ENCODE assay signal across 8 cellular contexts in the genomic region with DNA sequence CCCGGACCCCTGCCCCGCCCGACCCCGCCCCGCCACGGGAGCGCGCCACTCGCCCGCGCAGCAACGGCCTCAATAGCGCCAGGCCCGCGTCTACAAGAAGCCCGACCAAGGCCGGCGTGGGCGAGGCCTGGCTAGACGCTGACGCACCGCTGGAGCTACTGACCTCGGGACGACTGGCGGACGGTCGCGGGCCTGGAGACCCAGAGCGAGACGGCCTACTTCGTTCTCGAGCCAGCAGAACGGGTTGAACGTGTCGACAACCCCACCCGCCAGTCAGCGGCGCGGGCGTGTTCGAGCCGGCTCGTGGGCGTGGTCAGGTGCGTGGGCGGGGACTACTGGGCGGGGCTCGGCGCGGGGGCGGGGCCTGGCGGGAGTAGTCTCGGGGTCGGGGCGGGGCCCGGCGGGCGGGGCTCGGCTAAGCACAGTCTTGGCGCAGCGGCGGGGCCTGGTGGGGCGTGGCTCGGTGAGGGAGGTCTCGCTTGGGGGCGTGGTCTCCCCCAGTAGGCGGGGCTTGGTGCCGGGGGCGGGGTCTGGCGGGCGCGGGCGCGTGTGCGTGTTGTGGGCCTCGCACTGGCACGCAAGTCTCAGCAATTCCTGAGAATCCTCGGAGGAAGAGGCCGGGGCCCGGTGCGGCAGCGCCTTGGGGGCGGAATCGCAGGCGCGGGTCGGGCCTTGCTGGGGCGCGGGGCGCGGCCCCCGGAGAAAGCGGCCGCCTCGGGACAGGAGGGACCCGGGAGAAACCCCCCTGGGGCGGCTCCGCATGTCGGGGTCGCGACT. TPM values are rescaled to one million over a fixed set of nuclear protein-coding genes. Genes with fewer than 3 reads are reported as not detected.
DNase-seq lines count a peak whose midpoint lies in the region; ATAC-seq and TF ChIP-seq lines count a peak whose summit lies in the region.

A gene (minus strand): TSS at position 293 of the 777 bp plus-strand sequence. CDS start 5,080 bp downstream, outside the sequence.

- no TSS peak for BruUV-seq in PC-9 (replicated peaks; lab: Mats Ljungman, UMichigan)

- POLR2A ChIA-PET in PC-9 (lab: Charles Lee; ENCODE audit: unreplicated experiment) = interaction anchor here (0.6 to 1.0 kb wide), 4 partner anchors 38 to 219 kb away, joined by 3 to 10 read pairs (median 5); no protein-coding TSS in a partner anchor

- intact Hi-C loops in PC-9 (cut with micrococcal nuclease; ENCODE audit: unreplicated experiment) = loop anchor here (1.0 to 2.0 kb wide), 2 partner anchors 30 to 57 kb away; a partner anchor contains a TSS

- peaks cover 4% of the 10 kb centered on the region for H3F3A ChIP-seq in PC-9 (ENCODE audit: insufficient read depth, low read depth)

- no peaks in the 10 kb centered on the region for H3K9me3 Mint-ChIP-seq in activated T-cell treated with anti-CD3 and anti-CD28 coated beads, Interleukin-2, amount 50 U/mL, for 4 hours

- CTCF ChIA-PET in PC-9 (lab: Charles Lee) = no interaction called here

- H3K27me3 ChIP-seq in PC-9 (ENCODE audit: insufficient read depth, low read depth) (no peaks in the 10 kb centered on the region), esophagus (ENCODE audit: control insufficient read depth in 1 of 2, insufficient read depth in 2 of 2, low read length in 2 of 2) (no peaks in the 10 kb centered on the region), muscle layer of duodenum (ENCODE audit: low read depth, low read length) (no peaks in the 10 kb centered on the region)

- peak within 1 kb of the TSS; percentile 85 for H3K4me2 ChIP-seq in PC-9

- no peaks in the 10 kb centered on the region for H3K36me3 ChIP-seq in PC-9 (ENCODE audit: low read depth)
- H3K36me3 ChIP-seq in esophagus (ENCODE audit: control insufficient read depth in 2 of 2, insufficient read depth in 2 of 2, low read length in 1 of 2) = peaks cover 0 to 3% of the 10 kb centered on the region in 2 donors
- H3K36me3 ChIP-seq in muscle layer of duodenum (ENCODE audit: control insufficient read depth in 1 of 2, insufficient read depth in 2 of 2, low read length in 2 of 2) = peaks cover 4 to 12% of the 10 kb centered on the region in 2 donors

- H3K4me3 Mint-ChIP-seq in activated T-cell treated with anti-CD3 and anti-CD28 coated beads, Interleukin-2, amount 50 U/mL, for 4 hours = peak within 1 kb of the TSS; percentile 94

- in situ Hi-C loops in KBM-7 (cut with MboI; ENCODE audit: low pct_unique_long_range_greater_than_20kb, low sequenced_read_pairs) = no loop called here

- peak within 1 kb of the TSS; percentile 100 for H3K4me3 ChIP-seq in PC-9
- peak within 1 kb of the TSS; percentile 70 to 85 for H3K4me3 ChIP-seq in esophagus (ENCODE audit: low read depth in 1 of 2, low read length in 2 of 2)
- H3K4me3 ChIP-seq in muscle layer of duodenum (ENCODE audit: low read depth in 1 of 2, low read length in 2 of 2) = peak within 1 kb of the TSS; percentile 82 to 83

- H3K9me2 ChIP-seq in PC-9 (ENCODE audit: insufficient read depth) = no peaks in the 10 kb centered on the region

- WGBS in esophagus, 2 donors = 1% methylated on average over 72 to 101 of the region's 101 CpGs

- H3K27me3 Mint-ChIP-seq in activated T-cell treated with anti-CD3 and anti-CD28 coated beads, Interleukin-2, amount 50 U/mL, for 4 hours (ENCODE audit: low read depth) = no peaks in the 10 kb centered on the region

- peaks cover 31% of the 10 kb centered on the region for H3K79me2 ChIP-seq in PC-9 (ENCODE audit: low read depth)

- H3K4me1 Mint-ChIP-seq in activated T-cell treated with anti-CD3 and anti-CD28 coated beads, Interleukin-2, amount 50 U/mL, for 4 hours (ENCODE audit: low read depth) = peaks cover 26% of the 10 kb centered on the region

- peak; percentile 66 for DNase-seq in DMS114 treated with DMSO at 0.1 percent for 48 hours (lab: John Stamatoyannopoulos, UW; ENCODE audit: unreplicated experiment)
- peak; percentile 75 for DNase-seq in KBM-7
- peak; percentile 72 to 91 for DNase-seq in PC-9
- DNase-seq in activated T-cell treated with anti-CD3 and anti-CD28 coated beads, Interleukin-2, amount 50 U/mL, for 4 hours = peak; percentile 100
- DNase-seq in stimulated activated CD8-positive, alpha-beta memory T cell treated with anti-CD3 and anti-CD28 coated beads, Interleukin-7, amount 100 ng/mL, for 24 hours (ENCODE audit: low read depth) = peak; percentile 98

- H3K27ac ChIP-seq in PC-9 (peak within 1 kb of the TSS; percentile 99), esophagus (ENCODE audit: low read depth in 2 of 2, low read length in 1 of 2) (peak within 1 kb of the TSS; percentile 99 to 100), muscle layer of duodenum (ENCODE audit: low read length) (peak within 1 kb of the TSS; percentile 100)

- no peaks in the 10 kb centered on the region for H3K9me3 ChIP-seq in PC-9 (ENCODE audit: insufficient read depth, low read depth)
- H3K9me3 ChIP-seq in esophagus (ENCODE audit: control insufficient read depth in 2 of 2, insufficient read depth in 1 of 2, low read depth in 1 of 2, low read length in 1 of 2) = no peaks in the 10 kb centered on the region
- H3K9me3 ChIP-seq in muscle layer of duodenum (ENCODE audit: control insufficient read depth in 1 of 2, low read length in 2 of 2) = no peaks in the 10 kb centered on the region

- peaks cover 13% of the 10 kb centered on the region for H3K36me3 Mint-ChIP-seq in activated T-cell treated with anti-CD3 and anti-CD28 coated beads, Interleukin-2, amount 50 U/mL, for 4 hours (ENCODE audit: insufficient read depth)

- H4K20me1 ChIP-seq in PC-9 (ENCODE audit: insufficient read depth) = no peaks in the 10 kb centered on the region; the same call in 1 of the 2 replicates

- no peak for TF ChIP-seq CTCF in PC-9 (conservative IDR thresholded peaks at IDR 0.05)

- ATAC-seq in GM21717 (IDR thresholded peaks at IDR 0.05; ENCODE audit: unreplicated experiment) = peak; percentile 41
- ATAC-seq in activated T-cell treated with anti-CD3 and anti-CD28 coated beads, Interleukin-2, amount 50 U/mL, for 4 hours = peak; percentile 77 to 81

- H2AFZ ChIP-seq in PC-9 = peak within 1 kb of the TSS; percentile 89

- H3K4me1 ChIP-seq in PC-9 (replicated peaks; ENCODE audit: insufficient read depth) (peaks cover 5% of the 10 kb centered on the region; the same call in 1 of the 2 replicates), esophagus (ENCODE audit: control insufficient read depth in 2 of 2, insufficient read depth in 2 of 2, low read length in 1 of 2) (peaks cover 6 to 19% of the 10 kb centered on the region in 2 donors), muscle layer of duodenum (ENCODE audit: control insufficient read depth in 1 of 2, insufficient read depth in 2 of 2, low read length in 2 of 2) (peaks cover 6 to 36% of the 10 kb centered on the region in 2 donors)

RNA-seq across cellular contexts. Expression of the gene that starts here (rescaled TPM):
- total RNA-seq in PC-9 (2021) = 87.8 and 104 TPM in 2 replicates
- total RNA-seq in activated T-cell treated with anti-CD3 and anti-CD28 coated beads, Interleukin-2, amount 50 U/mL, for 4 hours = 100 to 1,000 TPM; 159 to 172 (median 160) TPM
- 100 to 1,000 TPM; 106 to 219 TPM for polyA plus RNA-seq in esophagus

Comparison
In these comparisons a context has a peak if more than half of its experiments do, and no peak if none do; other contexts are left out.
1. Peak in every context shown above with its lines: DNase-seq, ATAC-seq, H3K4me3 ChIP-seq and H3K27ac ChIP-seq.